Comparison of ENCODE assay signal across 11 cellular contexts in genomic region chr14:35940291-35940690, GRCh38.
DNase-seq lines count a peak whose midpoint lies in the region; ATAC-seq, FAIRE-seq and TF ChIP-seq lines count a peak whose summit lies in the region.
"Had no signal": no experiment of that assay in that cellular context is flagged by ENCODE, and none has a peak within 500 bp of the region (broad histone marks: within the 10 kb centered on the region; RNA-seq: fewer than 3 reads in every experiment).

No MANE protein-coding gene starts in this region.

- no peak overlapping the region for H3K9ac ChIP-seq in fibroblast of lung (ENCODE audit: insufficient read depth, low read length)

- H3K36me3 ChIP-seq in MG63 = no peaks in the 10 kb centered on the region
- H3K36me3 ChIP-seq in fibroblast of lung (ENCODE audit: control insufficient read depth, insufficient read depth, low read length) = no peaks in the 10 kb centered on the region

- no peak overlapping the region for H3K27ac ChIP-seq in fibroblast of lung (ENCODE audit: insufficient read depth, low read length)

- DNase-seq in GM18507 (ENCODE audit: extremely low spot score, insufficient read length, low read depth) = no peak
- DNase-seq in MG63 = no peak
- DNase-seq in fibroblast of lung (ENCODE audit: low read depth in 2 of 2) = peak in 1 of 2 donors; percentile 6
- DNase-seq in NCI-H2171 treated with DMSO at 0.1 percent for 48 hours (lab: John Stamatoyannopoulos, UW) = no peak
- no peak for DNase-seq in GDM1 (lab: John Stamatoyannopoulos, UW)
- no peak for DNase-seq in NCI-H128 (lab: John Stamatoyannopoulos, UW; ENCODE audit: unreplicated experiment)
- DNase-seq in activated CD4-positive, alpha-beta T cell treated with anti-CD3 and anti-CD28 coated beads, Interleukin-2, amount 50 U/mL, for 4 hours = no peak
- DNase-seq: amygdala, NCI-H187 had no signal

- ATAC-seq in GM21423 (IDR thresholded peaks at IDR 0.05; ENCODE audit: unreplicated experiment) = peak; percentile 59

- H3K9me3 ChIP-seq in MG63 = no peaks in the 10 kb centered on the region
- no peaks in the 10 kb centered on the region for H3K9me3 ChIP-seq in fibroblast of lung (ENCODE audit: control insufficient read depth, insufficient read depth, low read depth, low read length)

- no peak overlapping the region for H2AFZ ChIP-seq in fibroblast of lung (ENCODE audit: low read length)

- H3K79me2 ChIP-seq in fibroblast of lung (ENCODE audit: control insufficient read depth, insufficient read depth, low read length) = no peaks in the 10 kb centered on the region

- H3K4me2 ChIP-seq in fibroblast of lung (ENCODE audit: extremely low read depth, insufficient read depth, low read length) = peak overlapping the region; percentile 11

- FAIRE-seq in GM18507 (lab: Jason Lieb, UNC) = peak; percentile 87
- FAIRE-seq: urothelium cell line had no signal

- TF ChIP-seq CTCF in fibroblast of lung (conservative IDR thresholded peaks at IDR 0.05 in 1 of 2, IDR thresholded peaks at IDR 0.05 in 1 of 2; ENCODE audit: low read depth in 1 of 2, low read length in 2 of 2) = no peak

- H3K4me1 ChIP-seq in fibroblast of lung (ENCODE audit: control insufficient read depth, extremely low read depth, insufficient read depth, low read length) = no peaks in the 10 kb centered on the region

- H3K4me3 ChIP-seq in MG63 (peak overlapping the region; percentile 38), fibroblast of lung (replicated peaks in 1 of 4; ENCODE audit: control extremely low read depth in 1 of 4, insufficient read depth in 1 of 4, low read depth in 3 of 4, low read length in 4 of 4) (peak overlapping the region in 2 of 4 experiments; percentile 50 to 59)

- no peaks in the 10 kb centered on the region for H3K27me3 ChIP-seq in MG63
- no peaks in the 10 kb centered on the region for H3K27me3 ChIP-seq in fibroblast of lung (ENCODE audit: control insufficient read depth, insufficient read depth, low read length)

- H4K20me1 ChIP-seq in fibroblast of lung (ENCODE audit: control insufficient read depth, extremely low read depth, insufficient read depth, low read length) = no peaks in the 10 kb centered on the region
